13 cellular contexts compared by ENCODE assay signal in genomic region chr14:69079747-69080146, GRCh38.
A peak's percentile ranks its signal among the peaks of the same experiment; 100 is the strongest.
DNase-seq lines count a peak whose midpoint lies in the region; ATAC-seq, FAIRE-seq and TF ChIP-seq lines count a peak whose summit lies in the region.
"Had no signal": no experiment of that assay in that cellular context is flagged by ENCODE, and none has a peak within 500 bp of the region (broad histone marks: within the 10 kb centered on the region; RNA-seq: fewer than 3 reads in every experiment).

No MANE protein-coding gene starts in this region.

- no peaks in the 10 kb centered on the region for H3K9me3 Mint-ChIP-seq in central memory CD8-positive, alpha-beta T cell
- H3K9me3 Mint-ChIP-seq: naive thymus-derived CD8-positive, alpha-beta T cell had no signal

- H3K27ac ChIP-seq in heart left ventricle: peak overlapping the region in 9 of 12 donors; percentile 43 to 74 (median 64)
- peak overlapping the region; percentile 94 for H3K27ac ChIP-seq in mesodermal cell (ENCODE audit: low read depth, low read length, severe bottlenecking)
- peak overlapping the region; percentile 65 to 75 for H3K27ac ChIP-seq in tibial artery
- peak overlapping the region in 2 of 4 donors; percentile 69 to 77 for H3K27ac ChIP-seq in pancreas

- no peaks in the 10 kb centered on the region for H3K27me3 ChIP-seq in heart left ventricle
- no peaks in the 10 kb centered on the region for H3K27me3 ChIP-seq in tibial artery
- no peaks in the 10 kb centered on the region for H3K27me3 ChIP-seq in pancreas

- no peak overlapping the region for H3K4me3 ChIP-seq in heart left ventricle
- no peak overlapping the region for H3K4me3 ChIP-seq in mesodermal cell (ENCODE audit: extremely low read depth, insufficient read depth, low read length, poor library complexity, severe bottlenecking)
- no peak overlapping the region for H3K4me3 ChIP-seq in tibial artery
- no peak overlapping the region for H3K4me3 ChIP-seq in pancreas

- peaks cover 46% of the 10 kb centered on the region for H3K4me1 Mint-ChIP-seq in central memory CD8-positive, alpha-beta T cell

- H3K36me3 ChIP-seq in heart left ventricle (peaks cover 0 to 69% (median 47%) of the 10 kb centered on the region in 9 donors), mesodermal cell (ENCODE audit: control insufficient read depth, insufficient read depth, low read length) (peaks cover 39% of the 10 kb centered on the region), tibial artery (peaks cover 6 to 17% (median 13%) of the 10 kb centered on the region in 3 donors), pancreas (peaks cover 0 to 14% (median 0%) of the 10 kb centered on the region in 3 donors)

- DNase-seq in heart left ventricle: no peak
- DNase-seq in Right ventricle myocardium superior: no peak
- no peak for DNase-seq in central memory CD8-positive, alpha-beta T cell (ENCODE audit: low spot score in 2 of 2)
- no peak for DNase-seq in tibial artery
- no peak for DNase-seq in stimulated activated CD4-positive, alpha-beta T cell treated with anti-CD3 and anti-CD28 coated beads, Interleukin-12 subunit alpha, Interleukin-12 subunit beta, amount 100 ng/mL, for 4 hours
- DNase-seq in pancreas: no peak
- DNase-seq in EL: no peak
- DNase-seq: activated CD4-positive, CD25-positive, alpha-beta regulatory T cell treated with anti-CD3 and anti-CD28 coated beads, Interleukin-2, amount 50 U/mL, for 72 hours; naive thymus-derived CD8-positive, alpha-beta T cell; NCI-H1694; NCI-H774 had no signal

- no peak for FAIRE-seq in pancreas (lab: Jason Lieb, UNC)

- peaks cover 0 to 28% (median 16%) of the 10 kb centered on the region in 12 donors for H3K4me1 ChIP-seq in heart left ventricle
- H3K4me1 ChIP-seq in mesodermal cell (ENCODE audit: control insufficient read depth, insufficient read depth, low read length, poor library complexity, severe bottlenecking): peaks cover 41% of the 10 kb centered on the region
- H3K4me1 ChIP-seq in tibial artery: peaks cover 0 to 40% (median 13%) of the 10 kb centered on the region in 4 donors
- H3K4me1 ChIP-seq in pancreas: peaks cover 0 to 31% (median 7%) of the 10 kb centered on the region in 3 donors

- no peaks in the 10 kb centered on the region for H3K27me3 Mint-ChIP-seq in central memory CD8-positive, alpha-beta T cell
- H3K27me3 Mint-ChIP-seq: naive thymus-derived CD8-positive, alpha-beta T cell had no signal

- peaks cover 42% of the 10 kb centered on the region for H3K36me3 Mint-ChIP-seq in central memory CD8-positive, alpha-beta T cell (ENCODE audit: insufficient read depth)

- ATAC-seq in heart left ventricle (peak in 1 of 4 donors; percentile 16), Right ventricle myocardium superior (ENCODE audit: poor library complexity) (no peak), pancreas (no peak)
- ATAC-seq in central memory CD8-positive, alpha-beta T cell (replicated peaks; ENCODE audit: extremely low read depth, poor library complexity, severe bottlenecking): no peak
- ATAC-seq: esophagus mucosa; naive thymus-derived CD8-positive, alpha-beta T cell had no signal

- no peaks in the 10 kb centered on the region for H3K9me3 ChIP-seq in heart left ventricle
- no peaks in the 10 kb centered on the region for H3K9me3 ChIP-seq in mesodermal cell (ENCODE audit: control insufficient read depth, low read length)
- H3K9me3 ChIP-seq in tibial artery: no peaks in the 10 kb centered on the region
- no peaks in the 10 kb centered on the region for H3K9me3 ChIP-seq in pancreas

- TF ChIP-seq CTCF in heart left ventricle (IDR thresholded peaks at IDR 0.05): no peak
- no peak for TF ChIP-seq CTCF in tibial artery (IDR thresholded peaks at IDR 0.05)
- no peak for TF ChIP-seq CTCF in pancreas (IDR thresholded peaks at IDR 0.05)

- H3K27ac Mint-ChIP-seq in central memory CD8-positive, alpha-beta T cell (ENCODE audit: low read depth): peak overlapping the region; percentile 56

- WGBS in heart left ventricle, 4 donors: 92 to 95% (median 93%) methylated on average over 2 of the region's 2 CpGs
- 83 to 95% methylated on average over 2 of the region's 2 CpGs for WGBS in mesodermal cell (ENCODE audit: insufficient coverage in 2 of 2), 2 experiments
- 66 to 90% methylated on average over 2 of the region's 2 CpGs for WGBS in pancreas, 2 donors

- no peak overlapping the region for H3K4me3 Mint-ChIP-seq in central memory CD8-positive, alpha-beta T cell
- H3K4me3 Mint-ChIP-seq: naive thymus-derived CD8-positive, alpha-beta T cell had no signal

- TF ChIP-seq POLR2A in heart left ventricle (IDR thresholded peaks at IDR 0.05): no peak

- intact Hi-C loops in heart left ventricle (cut with DNase I) (loop anchor here in 2 of 10 donors (5.0 to 10.0 kb wide), 2 partner anchors 105 to 177 kb away; partner anchors contain the start of gene ACTN1 (in 1 of the 2)), Right ventricle myocardium superior (cut with DNase I) (no loop called here), tibial artery (cut with DNase I; ENCODE audit: low total_unique reads) (loop anchor here (5.0 kb wide), 1 partner anchor 122 kb away; no protein-coding TSS in a partner anchor), pancreas (cut with DNase I) (no loop called here)
